In genomic region chr10:86247073-86247472, GRCh38 we compare ENCODE assay signal across 9 cellular contexts.
"Had no signal": no experiment of that assay in that cellular context is flagged by ENCODE, and none has a peak within 500 bp of the region (broad histone marks: within the 10 kb centered on the region; RNA-seq: fewer than 3 reads in every experiment).

No MANE protein-coding gene starts in this region.

- H3K27ac ChIP-seq: HL-60 had no signal

- H3K9me3 ChIP-seq: HAP-1 had no signal

- H3K4me2 ChIP-seq: GM23338 had no signal

- ATAC-seq: GM23338, HCT116, HepG2, K562 had no signal

- H2AFZ ChIP-seq: GM23338 had no signal

- FAIRE-seq: HepG2, K562 had no signal

- DNase-seq: H7, Kasumi-1, KG1 had no signal

- H3K4me3 ChIP-seq: GM23338, HAP-1, K562 had no signal

- H3K36me3 ChIP-seq: HAP-1 had no signal
